Comparison of ENCODE assay signal across 20 cellular contexts in genomic region chr3:169153614-169154013, GRCh38.
"Had no signal": no experiment of that assay in that cellular context is flagged by ENCODE, and none has a peak within 500 bp of the region (broad histone marks: within the 10 kb centered on the region; RNA-seq: fewer than 3 reads in every experiment).

No MANE protein-coding gene starts in this region.

- DNase-seq: activated CD4-positive, alpha-beta T cell treated with anti-CD3 and anti-CD28 coated beads for 1 hour; activated CD4-positive, alpha-beta T cell treated with anti-CD3 and anti-CD28 coated beads, Interleukin-2, amount 50 U/mL, for 4 hours; activated naive CD4-positive, alpha-beta T cell; activated naive CD8-positive, alpha-beta T cell treated with anti-CD3 and anti-CD28 coated beads, Interleukin-2, amount 10 ng/mL, durations not matched to agents 7 days and 5 days; activated T-cell treated with anti-CD3 and anti-CD28 coated beads for 4 hours; central memory CD4-positive, alpha-beta T cell; esophagus squamous epithelium; islet precursor cell; left ventricle myocardium superior; spleen; stimulated activated CD4-positive, alpha-beta T cell treated with anti-CD3 and anti-CD28 coated beads, Interleukin-2, amount 100 ng/mL, for 24 hours; T-helper 9 cell; thyroid gland had no signal

- H3K4me1 ChIP-seq: prostate gland had no signal

- H3K4me3 ChIP-seq: coronary artery, esophagus squamous epithelium, hepatocyte, prostate gland, spleen, thyroid gland had no signal

- H3K27ac ChIP-seq: coronary artery, esophagus squamous epithelium, hepatocyte, prostate gland, spleen, thyroid gland, VCaP had no signal

- H3K4me3 Mint-ChIP-seq: activated naive CD8-positive, alpha-beta T cell treated with anti-CD3 and anti-CD28 coated beads, Interleukin-2, amount 10 ng/mL, durations not matched to agents 7 days and 5 days; brain; stimulated activated memory B cell treated with anti-CD40 and anti-IgM and Interleukin-4, amounts not matched to agents 10 μg/mL and 1 μg/mL and 100 μg/mL, for 72 hours had no signal

- ATAC-seq: left ventricle myocardium superior; sciatic nerve; stimulated activated memory B cell treated with anti-CD40 and anti-IgM and Interleukin-4, amounts not matched to agents 10 μg/mL and 1 μg/mL and 100 μg/mL, for 72 hours had no signal

- H3K27ac Mint-ChIP-seq: activated naive CD8-positive, alpha-beta T cell treated with anti-CD3 and anti-CD28 coated beads, Interleukin-2, amount 10 ng/mL, durations not matched to agents 7 days and 5 days; brain; stimulated activated memory B cell treated with anti-CD40 and anti-IgM and Interleukin-4, amounts not matched to agents 10 μg/mL and 1 μg/mL and 100 μg/mL, for 72 hours had no signal

- H3K9me3 Mint-ChIP-seq: activated naive CD8-positive, alpha-beta T cell treated with anti-CD3 and anti-CD28 coated beads, Interleukin-2, amount 10 ng/mL, durations not matched to agents 7 days and 5 days; brain had no signal

- H3K36me3 ChIP-seq: esophagus squamous epithelium, prostate gland, spleen, thyroid gland had no signal

- H3K9me3 ChIP-seq: esophagus squamous epithelium, prostate gland, spleen, thyroid gland had no signal

- H3K36me3 Mint-ChIP-seq: activated naive CD8-positive, alpha-beta T cell treated with anti-CD3 and anti-CD28 coated beads, Interleukin-2, amount 10 ng/mL, durations not matched to agents 7 days and 5 days; brain; stimulated activated memory B cell treated with anti-CD40 and anti-IgM and Interleukin-4, amounts not matched to agents 10 μg/mL and 1 μg/mL and 100 μg/mL, for 72 hours had no signal
